ENCODE assay signal across 23 cellular contexts in genomic region chr9:83204047-83204446, GRCh38.
DNase-seq lines count a peak whose midpoint lies in the region; ATAC-seq and TF ChIP-seq lines count a peak whose summit lies in the region.
"Had no signal": no experiment of that assay in that cellular context is flagged by ENCODE, and none has a peak within 500 bp of the region (broad histone marks: within the 10 kb centered on the region; RNA-seq: fewer than 3 reads in every experiment).

No MANE protein-coding gene starts in this region.

- TF ChIP-seq CTCF in colonic mucosa (IDR thresholded peaks at IDR 0.05): peak; percentile 12
- no peak for TF ChIP-seq CTCF in mucosa of descending colon (IDR thresholded peaks at IDR 0.05)
- TF ChIP-seq CTCF in esophagus squamous epithelium (IDR thresholded peaks at IDR 0.05): peak in 1 of 6 experiments; percentile 11

- no peak overlapping the region for H3K9ac ChIP-seq in colonic mucosa (ENCODE audit: low read depth in 2 of 2, low read length in 2 of 2)

- WGBS in esophagus squamous epithelium, 2 donors: 70 to 75% methylated on average over 1 of the region's 1 CpG

- no peaks in the 10 kb centered on the region for H3K4me1 ChIP-seq in colonic mucosa
- no peaks in the 10 kb centered on the region for H3K4me1 ChIP-seq in mucosa of descending colon (ENCODE audit: low read depth)
- H3K4me1 ChIP-seq in esophagus squamous epithelium: no peaks in the 10 kb centered on the region

- H3K9me3 ChIP-seq in colonic mucosa (no peaks in the 10 kb centered on the region), mucosa of descending colon (no peaks in the 10 kb centered on the region), esophagus squamous epithelium (no peaks in the 10 kb centered on the region)
- H3K9me3 ChIP-seq: ovary, thoracic aorta had no signal

- TF ChIP-seq POLR2A in esophagus squamous epithelium (IDR thresholded peaks at IDR 0.05): no peak

- intact Hi-C loops in colonic mucosa (cut with DNase I): loop anchor here (5.0 kb wide), 1 partner anchor 393 kb away; no protein-coding TSS in a partner anchor
- intact Hi-C loops in mucosa of descending colon (cut with DNase I, micrococcal nuclease): no loop called here
- intact Hi-C loops in esophagus squamous epithelium (cut with DNase I): no loop called here

- H3K4me3 ChIP-seq in colonic mucosa (no peak overlapping the region), mucosa of descending colon (no peak overlapping the region), esophagus squamous epithelium (no peak overlapping the region)
- H3K4me3 ChIP-seq: lung, ovary, thoracic aorta had no signal

- H3K27me3 ChIP-seq in colonic mucosa: no peaks in the 10 kb centered on the region
- H3K27me3 ChIP-seq in esophagus squamous epithelium: no peaks in the 10 kb centered on the region
- H3K27me3 ChIP-seq: ovary had no signal

- no peaks in the 10 kb centered on the region for H3K36me3 ChIP-seq in colonic mucosa
- no peaks in the 10 kb centered on the region for H3K36me3 ChIP-seq in mucosa of descending colon (ENCODE audit: low read depth)
- H3K36me3 ChIP-seq in esophagus squamous epithelium: no peaks in the 10 kb centered on the region
- H3K36me3 ChIP-seq: ovary, thoracic aorta had no signal

- peak; percentile 27 for ATAC-seq in mucosa of descending colon
- ATAC-seq: activated CD4-positive, CD25-positive, alpha-beta regulatory T cell treated with anti-CD3 and anti-CD28 coated beads, Interleukin-2, amount 50 U/mL, for 24 hours; activated T-helper 17 cell treated with anti-CD3 and anti-CD28 coated beads, Interleukin-2, amount 50 U/mL, for 72 hours had no signal

- peak; percentile 3 for DNase-seq in EH (ENCODE audit: low read depth)
- peak; percentile 20 for DNase-seq in NCI-H69 (lab: John Stamatoyannopoulos, UW)
- DNase-seq in colonic mucosa: no peak
- DNase-seq in mucosa of descending colon: no peak
- DNase-seq in hippocampal formation (lab: John Stamatoyannopoulos, UW): no peak
- no peak for DNase-seq in esophagus squamous epithelium (lab: John Stamatoyannopoulos, UW)
- no peak for DNase-seq in substantia nigra (lab: John Stamatoyannopoulos, UW)
- no peak for DNase-seq in AG08396 (ENCODE audit: low spot score)
- DNase-seq: amniotic stem cell; foreskin melanocyte; KG1; naive B cell; NCI-H1048; NCI-H2107; NCI-H748 treated with DMSO at 0.1 percent for 48 hours; ovary; small intestine; stimulated activated CD4-positive, alpha-beta T cell treated with anti-CD3 and anti-CD28 coated beads, Interleukin-4, amount 100 ng/mL, for 4 hours; T-helper 1 cell had no signal

- H3K27ac ChIP-seq in colonic mucosa (no peak overlapping the region), esophagus squamous epithelium (no peak overlapping the region), substantia nigra (ENCODE audit: low read depth, low read length, poor library complexity, severe bottlenecking) (no peak overlapping the region)
- H3K27ac ChIP-seq: ovary, thoracic aorta had no signal

Comparison
In these comparisons a context has a peak if more than half of its experiments do, and no peak if none do; other contexts are left out.
1. DNase-seq: peak in EH (single experiment) and NCI-H69 (single experiment); none in colonic mucosa (single experiment), mucosa of descending colon (0 of 3), hippocampal formation (0 of 2), esophagus squamous epithelium (single experiment), substantia nigra (0 of 49) and AG08396 (single experiment).